In genomic region chr11:2215561-2216399, GRCh38 we compare ENCODE assay signal across 24 cellular contexts. TPM values are rescaled to one million over a fixed set of nuclear protein-coding genes. Genes with fewer than 3 reads are reported as not detected.
DNase-seq lines count a peak whose midpoint lies in the region; ATAC-seq, FAIRE-seq and TF ChIP-seq lines count a peak whose summit lies in the region.
"Had no signal": no experiment of that assay in that cellular context is flagged by ENCODE, and none has a peak within 500 bp of the region (broad histone marks: within the 10 kb centered on the region; RNA-seq: fewer than 3 reads in every experiment).

No MANE protein-coding gene starts in this region.

- peak; percentile 54 for DNase-seq in Right ventricle myocardium inferior (ENCODE audit: missing footprints)
- DNase-seq in left ventricle myocardium inferior = no peak
- DNase-seq in T-helper 17 cell = no peak
- DNase-seq in HepG2 (ENCODE audit: low spot score) = peak; percentile 46
- peak; percentile 51 for DNase-seq in upper lobe of right lung
- no peak for DNase-seq in NCI-H1694 (lab: John Stamatoyannopoulos, UW)
- no peak for DNase-seq in EL
- DNase-seq in HUDEP-2 (lab: John Stamatoyannopoulos, UW; ENCODE audit: unreplicated experiment in 76 of 76) = no peak
- DNase-seq: activated CD4-positive, CD25-positive, alpha-beta regulatory T cell; activated naive CD4-positive, alpha-beta T cell treated with anti-CD3 and anti-CD28 coated beads, Interleukin-2, amount 10 ng/mL, durations not matched to agents 7 days and 5 days; cerebellar nuclear complex; effector memory CD4-positive, alpha-beta T cell; glutamatergic neuron; MM.1S; NCI-H146; NCI-H774; stimulated activated CD4-positive, alpha-beta T cell treated with anti-CD3 and anti-CD28 coated beads, Interleukin-2, amount 100 ng/mL, for 48 hours had no signal

- no peak overlapping the region for H3K9ac ChIP-seq in HepG2 (ENCODE audit: insufficient read depth, low read depth, low read length)
- H3K9ac ChIP-seq: parathyroid adenoma had no signal

- H3K27ac ChIP-seq in left ventricle myocardium inferior (replicated peaks) (no peak overlapping the region), HepG2 (ENCODE audit: extremely low read length, insufficient read depth, low read length) (peak overlapping the region; percentile 99), upper lobe of right lung (no peak overlapping the region)
- H3K27ac ChIP-seq: ascending aorta, C4-2B, parathyroid adenoma, SJSA1, vagina had no signal

- peaks cover 2% of the 10 kb centered on the region for H3K36me3 Mint-ChIP-seq in T-helper 17 cell (ENCODE audit: low read depth)
- H3K36me3 Mint-ChIP-seq: activated naive CD4-positive, alpha-beta T cell treated with anti-CD3 and anti-CD28 coated beads, Interleukin-2, amount 10 ng/mL, durations not matched to agents 7 days and 5 days had no signal

- H3K36me3 ChIP-seq in left ventricle myocardium inferior (no peaks in the 10 kb centered on the region), HepG2 (replicated peaks in 1 of 2; ENCODE audit: control insufficient read depth in 1 of 2, insufficient read depth in 2 of 2, low read length in 2 of 2) (no peaks in the 10 kb centered on the region), upper lobe of right lung (no peaks in the 10 kb centered on the region)
- H3K36me3 ChIP-seq: ascending aorta, SJSA1, vagina had no signal

- TF ChIP-seq CTCF in left ventricle myocardium inferior (IDR thresholded peaks at IDR 0.05; ENCODE audit: borderline replicate concordance) = no peak
- peak; percentile 77 for TF ChIP-seq CTCF in HepG2 (CRISPR knock-in tag; IDR thresholded peaks at IDR 0.05)
- no peak for TF ChIP-seq CTCF in upper lobe of right lung (IDR thresholded peaks at IDR 0.05)

- no peak for TF ChIP-seq POLR2A in HepG2 (IDR thresholded peaks at IDR 0.05; ENCODE audit: insufficient read depth in 1 of 2, low read depth in 2 of 2, low read length in 2 of 2)

- peaks cover 7% of the 10 kb centered on the region for H3K27me3 Mint-ChIP-seq in T-helper 17 cell

- H3K79me2 ChIP-seq in HepG2 (ENCODE audit: insufficient read depth, low read length) = peaks cover 2% of the 10 kb centered on the region
- H3K79me2 ChIP-seq: parathyroid adenoma had no signal

- CTCF ChIA-PET in HepG2 (lab: Yijun Ruan, JAX; ENCODE audit: low intra/inter-chr PET ratio, low total read pairs) = interaction anchor here (1.2 to 1.4 kb wide), 2 partner anchors 18 to 83 kb away, joined by 8 to 11 read pairs; no protein-coding TSS in a partner anchor

- no peaks in the 10 kb centered on the region for H3K4me1 ChIP-seq in left ventricle myocardium inferior
- peaks cover 81% of the 10 kb centered on the region for H3K4me1 ChIP-seq in HepG2 (ENCODE audit: insufficient read depth, low read length)
- H3K4me1 ChIP-seq in upper lobe of right lung = no peaks in the 10 kb centered on the region
- H3K4me1 ChIP-seq: ascending aorta, parathyroid adenoma, SJSA1, vagina had no signal

- ATAC-seq in Right ventricle myocardium inferior = no peak
- ATAC-seq in T-helper 17 cell = no peak
- ATAC-seq in HepG2 = 0 out of 3 replicates have a peak, but pooled peaks have one; percentile 9
- no peak for ATAC-seq in upper lobe of right lung

- H4K20me1 ChIP-seq in HepG2 (ENCODE audit: insufficient read depth, low read length) = no peaks in the 10 kb centered on the region

- WGBS in HepG2 (ENCODE audit: low lambda C conversion rate) = 85% methylated on average over 20 of the region's 34 CpGs

- no TSS peak for BruUV-seq in HepG2 (replicated peaks; lab: Mats Ljungman, UMichigan)

- intact Hi-C loops in Right ventricle myocardium inferior (cut with DNase I) = no loop called here
- intact Hi-C loops in left ventricle myocardium inferior (cut with micrococcal nuclease) = no loop called here
- intact Hi-C loops in HepG2 (cut with micrococcal nuclease; ENCODE audit: unreplicated experiment) = loop anchor here (10.0 kb wide), 1 partner anchor 49 kb away; no protein-coding TSS in a partner anchor
- intact Hi-C loops in upper lobe of right lung (cut with DNase I) = no loop called here

- peak overlapping the region; percentile 52 for H3K4me3 Mint-ChIP-seq in T-helper 17 cell
- H3K4me3 Mint-ChIP-seq: activated naive CD4-positive, alpha-beta T cell treated with anti-CD3 and anti-CD28 coated beads, Interleukin-2, amount 10 ng/mL, durations not matched to agents 7 days and 5 days had no signal

- peak; percentile 63 for TF ChIP-seq RAD21 in HepG2 (CRISPR knock-in tag; IDR thresholded peaks at IDR 0.05)

- POLR2A ChIA-PET in HepG2 (lab: Yijun Ruan, JAX) = interaction anchor here (0.8 kb wide), 1 partner anchor 185 kb away, joined by 5 read pairs; the partner anchor contains the start of gene TSSC4

- in situ Hi-C loops in HepG2 (cut with HindIII; ENCODE audit: extremely low pct_ligation_motif_present, low pct_unique_long_range_greater_than_20kb) = loop anchor here (25.0 kb wide), 1 partner anchor 522 kb away; no protein-coding TSS in a partner anchor

- H3K9me3 ChIP-seq in left ventricle myocardium inferior (replicated peaks) (no peaks in the 10 kb centered on the region), T-helper 17 cell (ENCODE audit: control insufficient read depth, low read length, poor library complexity, severe bottlenecking) (no peaks in the 10 kb centered on the region), HepG2 (ENCODE audit: low read length) (no peaks in the 10 kb centered on the region), upper lobe of right lung (no peaks in the 10 kb centered on the region)
- H3K9me3 ChIP-seq: ascending aorta, SJSA1, vagina had no signal

- H3K4me1 Mint-ChIP-seq in T-helper 17 cell = peaks cover 17% of the 10 kb centered on the region

- no peak for TF ChIP-seq EP300 in HepG2 (IDR thresholded peaks at IDR 0.05; ENCODE audit: low read depth in 2 of 2, low read length in 2 of 2)
- TF ChIP-seq EP300 in HepG2 (CRISPR knock-in tag; IDR thresholded peaks at IDR 0.05; ENCODE audit: borderline replicate concordance) = no peak

- peaks cover 47% of the 10 kb centered on the region for H3K27me3 ChIP-seq in left ventricle myocardium inferior (ENCODE audit: low read depth)
- peaks cover 0 to 2% of the 10 kb centered on the region in 2 experiments; a peak in 3 of 5 replicates for H3K27me3 ChIP-seq in HepG2 (ENCODE audit: control insufficient read depth in 1 of 2, insufficient read depth in 2 of 2, low read length in 2 of 2)
- H3K27me3 ChIP-seq in upper lobe of right lung = no peaks in the 10 kb centered on the region
- H3K27me3 ChIP-seq: ascending aorta, vagina had no signal

- no peak overlapping the region for H3K4me3 ChIP-seq in left ventricle myocardium inferior
- no peak overlapping the region for H3K4me3 ChIP-seq in HepG2 (replicated peaks in 1 of 3; ENCODE audit: insufficient read depth in 1 of 3, low read depth in 2 of 3, low read length in 3 of 3)
- H3K4me3 ChIP-seq in upper lobe of right lung = no peak overlapping the region
- H3K4me3 ChIP-seq: ascending aorta, SJSA1, vagina had no signal

- no peak overlapping the region for H3K27ac Mint-ChIP-seq in T-helper 17 cell
- H3K27ac Mint-ChIP-seq: activated naive CD4-positive, alpha-beta T cell treated with anti-CD3 and anti-CD28 coated beads, Interleukin-2, amount 10 ng/mL, durations not matched to agents 7 days and 5 days had no signal

- H2AFZ ChIP-seq in HepG2 (ENCODE audit: low read length) = no peak overlapping the region
- H2AFZ ChIP-seq: parathyroid adenoma had no signal

- no peak for FAIRE-seq in HepG2 (lab: Jason Lieb, UNC)

- H3K4me2 ChIP-seq in HepG2 (ENCODE audit: low read depth, low read length) = no peak overlapping the region

RNA-seq across cellular contexts. Expression of gene TH, which starts 44.2 kb away (rescaled TPM):
- total RNA-seq in Right ventricle myocardium inferior (not detected), left ventricle myocardium inferior (not detected), T-helper 17 cell (not detected), HepG2 (2016; rRNA removed; fragmentation: Illumina TruSeq; extraction: Trizol) (not detected in 2 replicates), upper lobe of right lung (not detected)
- total RNA-seq in HepG2 (2016; cell fraction: cytosol; rRNA removed; fragmentation: Illumina TruSeq; extraction: Trizol; ENCODE audit: low read depth) = not detected in 2 replicates
- total RNA-seq in HepG2 (2016; cell fraction: insoluble cytoplasmic fraction; rRNA removed; fragmentation: Illumina TruSeq; extraction: Trizol) = not detected in 2 replicates
- not detected in 2 replicates for total RNA-seq in HepG2 (2016; cell fraction: membrane; rRNA removed; fragmentation: Illumina TruSeq; extraction: Trizol)
- not detected in 2 replicates for total RNA-seq in HepG2 (2016; cell fraction: nucleus; rRNA removed; fragmentation: Illumina TruSeq; extraction: Trizol)
- 0.36 and 0.42 TPM in 2 replicates for polyA plus RNA-seq in HepG2 (2011; rRNA removed)
- 0.08 and 0.15 TPM in 2 replicates for polyA plus RNA-seq in HepG2 (2011; cell fraction: cytosol; rRNA removed)
- polyA plus RNA-seq in HepG2 (2011; cell fraction: nucleus; rRNA removed) = 3.1 and 4.3 TPM in 2 replicates
- not detected in 2 replicates for polyA plus RNA-seq in HepG2 (2012)
- polyA plus RNA-seq in HepG2 (2016; cell fraction: cytosol; fragmentation: Illumina TruSeq; extraction: Trizol; ENCODE audit: low read depth) = not detected in 2 replicates
- not detected in 2 replicates for polyA plus RNA-seq in HepG2 (2016; cell fraction: insoluble cytoplasmic fraction; fragmentation: Illumina TruSeq; extraction: Trizol; ENCODE audit: low read depth)
- polyA plus RNA-seq in HepG2 (2016; cell fraction: membrane; fragmentation: Illumina TruSeq; extraction: Trizol; ENCODE audit: low read depth) = not detected in 2 replicates
- polyA plus RNA-seq in HepG2 (2016; cell fraction: nucleus; fragmentation: Illumina TruSeq; extraction: Trizol; ENCODE audit: insufficient read depth, low read depth) = not detected in 2 replicates
- not detected in 2 replicates for polyA minus RNA-seq in HepG2 (2011; rRNA and poly(A)+ RNA removed; ENCODE audit: low replicate concordance)
- not detected in 2 replicates for polyA minus RNA-seq in HepG2 (2011; cell fraction: cytosol; rRNA and poly(A)+ RNA removed)
- polyA minus RNA-seq in HepG2 (2011; cell fraction: nucleus; rRNA and poly(A)+ RNA removed) = not detected in 2 replicates
- total RNA-seq: ascending aorta, SJSA1, subcutaneous adipose tissue had no signal

RNA-seq across cellular contexts. Expression of gene ASCL2, which starts 54.6 kb away (rescaled TPM):
- total RNA-seq in Right ventricle myocardium inferior (0.24 TPM), left ventricle myocardium inferior (not detected), T-helper 17 cell (under 1 TPM in 1 of 2 donors, not detected in 1; 0.18 TPM), HepG2 (2016; rRNA removed; fragmentation: Illumina TruSeq; extraction: Trizol) (0.07 TPM in 1 of 2 replicates, not detected in the other), upper lobe of right lung (2.2 TPM)
- not detected in 2 replicates for total RNA-seq in HepG2 (2016; cell fraction: cytosol; rRNA removed; fragmentation: Illumina TruSeq; extraction: Trizol; ENCODE audit: low read depth)
- total RNA-seq in HepG2 (2016; cell fraction: insoluble cytoplasmic fraction; rRNA removed; fragmentation: Illumina TruSeq; extraction: Trizol) = 0.09 TPM in 1 of 2 replicates, not detected in the other
- total RNA-seq in HepG2 (2016; cell fraction: membrane; rRNA removed; fragmentation: Illumina TruSeq; extraction: Trizol) = 0.09 and 0.14 TPM in 2 replicates
- not detected in 2 replicates for total RNA-seq in HepG2 (2016; cell fraction: nucleus; rRNA removed; fragmentation: Illumina TruSeq; extraction: Trizol)
- polyA plus RNA-seq in HepG2 (2011; rRNA removed) = not detected in 2 replicates
- not detected in 2 replicates for polyA plus RNA-seq in HepG2 (2011; cell fraction: cytosol; rRNA removed)
- polyA plus RNA-seq in HepG2 (2011; cell fraction: nucleus; rRNA removed) = not detected in 2 replicates
- polyA plus RNA-seq in HepG2 (2012) = not detected in 2 replicates
- not detected in 2 replicates for polyA plus RNA-seq in HepG2 (2016; cell fraction: cytosol; fragmentation: Illumina TruSeq; extraction: Trizol; ENCODE audit: low read depth)
- polyA plus RNA-seq in HepG2 (2016; cell fraction: insoluble cytoplasmic fraction; fragmentation: Illumina TruSeq; extraction: Trizol; ENCODE audit: low read depth) = 0.13 TPM in 1 of 2 replicates, not detected in the other
- polyA plus RNA-seq in HepG2 (2016; cell fraction: membrane; fragmentation: Illumina TruSeq; extraction: Trizol; ENCODE audit: low read depth) = not detected in 2 replicates
- polyA plus RNA-seq in HepG2 (2016; cell fraction: nucleus; fragmentation: Illumina TruSeq; extraction: Trizol; ENCODE audit: insufficient read depth, low read depth) = not detected in 2 replicates
- not detected in 2 replicates for polyA minus RNA-seq in HepG2 (2011; rRNA and poly(A)+ RNA removed; ENCODE audit: low replicate concordance)
- polyA minus RNA-seq in HepG2 (2011; cell fraction: cytosol; rRNA and poly(A)+ RNA removed) = not detected in 2 replicates
- polyA minus RNA-seq in HepG2 (2011; cell fraction: nucleus; rRNA and poly(A)+ RNA removed) = not detected in 2 replicates
- total RNA-seq: ascending aorta, SJSA1 had no signal

RNA-seq across cellular contexts. Expression of gene INS, which starts 54.8 kb away (rescaled TPM):
- total RNA-seq in Right ventricle myocardium inferior = not detected
- total RNA-seq in left ventricle myocardium inferior = not detected
- not detected for total RNA-seq in T-helper 17 cell
- not detected in 2 replicates for total RNA-seq in HepG2 (2016; rRNA removed; fragmentation: Illumina TruSeq; extraction: Trizol)
- not detected in 2 replicates for total RNA-seq in HepG2 (2016; cell fraction: cytosol; rRNA removed; fragmentation: Illumina TruSeq; extraction: Trizol; ENCODE audit: low read depth)
- not detected in 2 replicates for total RNA-seq in HepG2 (2016; cell fraction: insoluble cytoplasmic fraction; rRNA removed; fragmentation: Illumina TruSeq; extraction: Trizol)
- total RNA-seq in HepG2 (2016; cell fraction: membrane; rRNA removed; fragmentation: Illumina TruSeq; extraction: Trizol) = not detected in 2 replicates
- not detected in 2 replicates for total RNA-seq in HepG2 (2016; cell fraction: nucleus; rRNA removed; fragmentation: Illumina TruSeq; extraction: Trizol)
- not detected in 2 replicates for polyA plus RNA-seq in HepG2 (2011; rRNA removed)
- not detected in 2 replicates for polyA plus RNA-seq in HepG2 (2011; cell fraction: cytosol; rRNA removed)
- not detected in 2 replicates for polyA plus RNA-seq in HepG2 (2011; cell fraction: nucleus; rRNA removed)
- polyA plus RNA-seq in HepG2 (2012) = not detected in 2 replicates
- polyA plus RNA-seq in HepG2 (2016; cell fraction: cytosol; fragmentation: Illumina TruSeq; extraction: Trizol; ENCODE audit: low read depth) = not detected in 2 replicates
- not detected in 2 replicates for polyA plus RNA-seq in HepG2 (2016; cell fraction: insoluble cytoplasmic fraction; fragmentation: Illumina TruSeq; extraction: Trizol; ENCODE audit: low read depth)
- not detected in 2 replicates for polyA plus RNA-seq in HepG2 (2016; cell fraction: membrane; fragmentation: Illumina TruSeq; extraction: Trizol; ENCODE audit: low read depth)
- not detected in 2 replicates for polyA plus RNA-seq in HepG2 (2016; cell fraction: nucleus; fragmentation: Illumina TruSeq; extraction: Trizol; ENCODE audit: insufficient read depth, low read depth)
- polyA minus RNA-seq in HepG2 (2011; rRNA and poly(A)+ RNA removed; ENCODE audit: low replicate concordance) = not detected in 2 replicates
- polyA minus RNA-seq in HepG2 (2011; cell fraction: cytosol; rRNA and poly(A)+ RNA removed) = not detected in 2 replicates
- not detected in 2 replicates for polyA minus RNA-seq in HepG2 (2011; cell fraction: nucleus; rRNA and poly(A)+ RNA removed)
- not detected for total RNA-seq in upper lobe of right lung
- total RNA-seq: ascending aorta, lung microvascular endothelial cell, SJSA1, subcutaneous adipose tissue, vagina had no signal

Comparison
In these comparisons a context has a peak if more than half of its experiments do, and no peak if none do; other contexts are left out.
1. DNase-seq: peak in Right ventricle myocardium inferior (single experiment), HepG2 (single experiment) and upper lobe of right lung (single experiment); none in left ventricle myocardium inferior (single experiment), T-helper 17 cell (0 of 3), NCI-H1694 (single experiment), EL (single experiment) and HUDEP-2 (0 of 76).